8 cellular contexts compared by ENCODE assay signal in genomic region chr12:75390899-75391538, GRCh38. TPM values are rescaled to one million over a fixed set of nuclear protein-coding genes. Genes with fewer than 3 reads are reported as not detected.
A peak's percentile ranks its signal among the peaks of the same experiment; 100 is the strongest.
DNase-seq lines count a peak whose midpoint lies in the region; ATAC-seq and TF ChIP-seq lines count a peak whose summit lies in the region.

Gene GLIPR1L2 (plus strand): TSS chr12:75391089. CDS start chr12:75391117, 28 bp downstream.

- TF ChIP-seq CTCF in GM12865 (IDR thresholded peaks at IDR 0.05; ENCODE audit: insufficient read depth, low read depth, low read length, missing control alignments), result peak; percentile 95
- TF ChIP-seq CTCF in adrenal gland (IDR thresholded peaks at IDR 0.05), result peak; percentile 73 to 94 (median 87)
- peak; percentile 70 to 97 (median 83) for TF ChIP-seq CTCF in heart left ventricle (IDR thresholded peaks at IDR 0.05)
- TF ChIP-seq CTCF in type B pancreatic cell (conservative IDR thresholded peaks at IDR 0.05), result peak; percentile 89

- peak within 1 kb of the TSS; percentile 95 for H3K27ac Mint-ChIP-seq in type B pancreatic cell

- H3K4me1 ChIP-seq in adrenal gland (replicated peaks in 1 of 2) (peaks cover 13 to 19% of the 10 kb centered on the region in 2 donors), heart left ventricle (peaks cover 2 to 33% (median 18%) of the 10 kb centered on the region in 12 donors)

- no peaks in the 10 kb centered on the region for H3K9me3 ChIP-seq in adrenal gland (replicated peaks in 1 of 3)
- peaks cover 0 to 2% (median 0%) of the 10 kb centered on the region in 12 donors for H3K9me3 ChIP-seq in heart left ventricle

- H3K27me3 Mint-ChIP-seq in type B pancreatic cell, result no peaks in the 10 kb centered on the region

- peaks cover 3% of the 10 kb centered on the region for H3K36me3 Mint-ChIP-seq in type B pancreatic cell

- H3K4me3 ChIP-seq in GM12865 (ENCODE audit: low read depth, low read length), result peak within 1 kb of the TSS; percentile 87
- H3K4me3 ChIP-seq in adrenal gland, result peak within 1 kb of the TSS in 3 of 4 donors; percentile 23 to 71 (median 26)
- peak within 1 kb of the TSS; percentile 32 to 78 (median 69) for H3K4me3 ChIP-seq in heart left ventricle

- intact Hi-C loops in adrenal gland (cut with DNase I), result no loop called here
- intact Hi-C loops in heart left ventricle (cut with DNase I), result loop anchor here in 9 of 10 donors (1.0 to 10.0 kb wide), 11 partner anchors 56 to 694 kb away; partner anchors contain the start of genes GLIPR1 (in 4 of the 9), GLIPR1L1 (in 3 of the 9), NAP1L1 (in 3 of the 9) and CAPS2 (in 2 of the 9)

- H3K27me3 ChIP-seq in adrenal gland (no peaks in the 10 kb centered on the region), heart left ventricle (no peaks in the 10 kb centered on the region)

- TF ChIP-seq POLR2A in adrenal gland (IDR thresholded peaks at IDR 0.05), result peak; percentile 68 to 88
- TF ChIP-seq POLR2A in heart left ventricle (IDR thresholded peaks at IDR 0.05), result peak in 1 of 2 donors; percentile 76

- peak; percentile 99 for DNase-seq in GM12865 (ENCODE audit: low read depth)
- peak; percentile 98 for DNase-seq in NCI-H1105 treated with DMSO at 0.1 percent for 48 hours (lab: John Stamatoyannopoulos, UW)
- DNase-seq in SW480 (ENCODE audit: low spot score), result peak; percentile 94
- peak; percentile 96 to 98 (median 97) for DNase-seq in adrenal gland
- peak; percentile 95 to 98 (median 97) for DNase-seq in heart left ventricle
- peak; percentile 100 for DNase-seq in pons (ENCODE audit: low spot score)
- peak; percentile 97 for DNase-seq in type B pancreatic cell (ENCODE audit: extremely low spot score, unreplicated experiment)

- ATAC-seq in HG02642 (IDR thresholded peaks at IDR 0.05; ENCODE audit: poor library complexity, unreplicated experiment), result peak; percentile 98
- peak; percentile 100 for ATAC-seq in heart left ventricle

- H3K36me3 ChIP-seq in adrenal gland (replicated peaks in 1 of 2) (no peaks in the 10 kb centered on the region), heart left ventricle (peaks cover 0 to 3% (median 0%) of the 10 kb centered on the region in 9 donors)

- no peaks in the 10 kb centered on the region for H3K9me3 Mint-ChIP-seq in type B pancreatic cell

- H3K27ac ChIP-seq in adrenal gland (peak within 1 kb of the TSS; percentile 42 to 96 (median 91)), heart left ventricle (peak within 1 kb of the TSS; percentile 77 to 95 (median 90))

- WGBS in adrenal gland, 4 donors, result 1 to 12% (median 7%) methylated on average over 6 to 36 of the region's 36 CpGs
- WGBS in heart left ventricle, 4 donors, result 1 to 2% (median 1%) methylated on average over 28 to 36 of the region's 36 CpGs

- peak within 1 kb of the TSS; percentile 95 for H3K4me3 Mint-ChIP-seq in type B pancreatic cell

- H3K4me1 Mint-ChIP-seq in type B pancreatic cell (ENCODE audit: unreplicated experiment), result peaks cover 23% of the 10 kb centered on the region

RNA-seq across cellular contexts. Expression of gene GLIPR1L2, which starts in this region (rescaled TPM):
- total RNA-seq in adrenal gland (1 to 10 TPM in 6 of 8 donors, under 1 TPM in 2; 0.63 to 6.2 (median 1.7) TPM), heart left ventricle (1 to 10 TPM in 7 of 9 donors, under 1 TPM in 2; 0.71 to 4.4 (median 1.7) TPM), type B pancreatic cell (ENCODE audit: low replicate concordance) (0.17 and 0.77 TPM in 2 replicates)
- polyA plus RNA-seq in adrenal gland (1 to 10 TPM in 2 of 3 donors, under 1 TPM in 1; 0.51 to 1.6 (median 1.0) TPM), heart left ventricle (1 to 10 TPM; 1.2 TPM)

Comparison
In these comparisons a context has a peak if more than half of its experiments do, and no peak if none do; other contexts are left out.
1. Peak in every context shown above with its lines: DNase-seq, ATAC-seq, H3K4me3 ChIP-seq and H3K27ac ChIP-seq.
2. Peak in DNase-seq in type B pancreatic cell; RNA of the gene not detected or under 1 TPM.
3. H3K4me3 ChIP-seq: peak in every context shown above with its lines; median percentile 87 in GM12865; 69 in heart left ventricle; 26 in adrenal gland.
4. intact Hi-C loops: an anchor here in heart left ventricle (1.0 to 10.0 kb wide); none called in adrenal gland.